ENCODE assay signal across 14 cellular contexts in the genomic region with DNA sequence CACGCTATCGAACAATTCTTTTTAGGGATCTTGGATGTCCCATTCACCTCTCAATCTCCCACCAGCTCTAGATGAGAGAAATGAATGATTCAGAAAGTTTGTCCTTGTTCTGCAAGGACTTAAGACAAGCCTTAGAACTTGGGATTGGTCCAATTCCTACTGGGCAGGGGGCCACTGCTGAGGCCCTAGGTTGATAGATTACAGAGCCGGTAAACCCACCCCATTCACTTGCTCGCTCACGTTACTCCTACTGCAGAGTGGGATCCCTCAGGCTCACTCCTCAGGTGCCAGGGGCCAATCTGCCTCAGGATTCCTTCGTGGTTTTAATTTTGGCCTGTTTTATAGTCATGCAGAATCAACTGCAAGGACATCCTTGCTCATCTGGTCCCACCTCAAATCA. TPM values are rescaled to one million over a fixed set of nuclear protein-coding genes. Genes with fewer than 3 reads are reported as not detected.
DNase-seq lines count a peak whose midpoint lies in the region; ATAC-seq and TF ChIP-seq lines count a peak whose summit lies in the region.
"Had no signal": no experiment of that assay in that cellular context is flagged by ENCODE, and none has a peak within 500 bp of the region (broad histone marks: within the 10 kb centered on the region; RNA-seq: fewer than 3 reads in every experiment).

No MANE protein-coding gene starts in this region.

- H3K4me3 ChIP-seq in astrocyte of the spinal cord (ENCODE audit: low read depth, low read length) (no peak overlapping the region), fibroblast of villous mesenchyme (ENCODE audit: low read depth, low read length) (no peak overlapping the region)
- H3K4me3 ChIP-seq: body of pancreas had no signal

- DNase-seq in G401 (ENCODE audit: low spot score) (peak; percentile 26), astrocyte of the spinal cord (ENCODE audit: low read depth, low spot score) (peak; percentile 49), fibroblast of villous mesenchyme (ENCODE audit: low read depth) (peak; percentile 15), renal cortical epithelial cell (ENCODE audit: low read depth) (peak; percentile 47), NCI-H1436 (lab: John Stamatoyannopoulos, UW) (no peak)
- DNase-seq: activated CD4-positive, CD25-positive, alpha-beta regulatory T cell treated with anti-CD3 and anti-CD28 coated beads, Interleukin-2, amount 50 U/mL, for 72 hours; activated CD8-positive, alpha-beta memory T cell treated with anti-CD3 and anti-CD28 coated beads, Interleukin-2, amount 50 U/mL, for 4 hours; activated naive CD4-positive, alpha-beta T cell treated with Interleukin-2 at 50 U/mL for 16 hours; body of pancreas; heart left ventricle; NCI-H2081 treated with DMSO at 0.1 percent for 48 hours had no signal

- ATAC-seq in GM21390 (IDR thresholded peaks at IDR 0.05; ENCODE audit: unreplicated experiment) (no peak), GM21367 (IDR thresholded peaks at IDR 0.05; ENCODE audit: unreplicated experiment) (no peak), GM21529 (IDR thresholded peaks at IDR 0.05; ENCODE audit: unreplicated experiment) (no peak)
- ATAC-seq: body of pancreas, heart left ventricle had no signal

- TF ChIP-seq CTCF in astrocyte of the spinal cord (IDR thresholded peaks at IDR 0.05; ENCODE audit: low read depth, low read length) (no peak), fibroblast of villous mesenchyme (IDR thresholded peaks at IDR 0.05; ENCODE audit: insufficient read depth, low read depth, low read length) (no peak)

- in situ Hi-C loops in G401 (cut with HindIII; ENCODE audit: low sequenced_read_pairs): no loop called here
- in situ Hi-C loops in astrocyte of the spinal cord (cut with HindIII; ENCODE audit: low sequenced_read_pairs): loop anchor here (25.0 kb wide), 1 partner anchor 120 kb away; no protein-coding TSS in a partner anchor

RNA-seq across cellular contexts. Expression of a gene that starts 59.0 kb away (rescaled TPM):
- not detected in 2 replicates for total RNA-seq in G401 (2014; rRNA removed; shearing (Covaris generic))
- total RNA-seq in fibroblast of villous mesenchyme: 5.5 and 5.6 TPM in 2 replicates
- total RNA-seq in renal cortical epithelial cell: 8.0 and 8.1 TPM in 2 replicates
